In genomic region chr12:92324849-92325500, GRCh38 we compare ENCODE assay signal across 9 cellular contexts.
"Had no signal": no experiment of that assay in that cellular context is flagged by ENCODE, and none has a peak within 500 bp of the region (broad histone marks: within the 10 kb centered on the region; RNA-seq: fewer than 3 reads in every experiment).

No MANE protein-coding gene starts in this region.

- DNase-seq: activated naive CD4-positive, alpha-beta T cell treated with anti-CD3 and anti-CD28 coated beads, Interleukin-2, amount 50 U/mL, for 16 hours; activated T-cell treated with anti-CD3 and anti-CD28 coated beads for 4 hours; amygdala; brain microvascular endothelial cell; effector memory CD4-positive, alpha-beta T cell; ovary; stimulated activated CD4-positive, alpha-beta T cell treated with anti-CD3 and anti-CD28 coated beads, Interleukin-4, amount 100 ng/mL, for 24 hours had no signal

- H3K4me2 ChIP-seq: neural progenitor cell had no signal

- H3K9me3 ChIP-seq: gastroesophageal sphincter, ovary had no signal

- H3K9ac ChIP-seq: neural progenitor cell had no signal

- H3K4me3 ChIP-seq: gastroesophageal sphincter, neural progenitor cell, ovary had no signal

- H3K27ac ChIP-seq: brain microvascular endothelial cell, gastroesophageal sphincter, neural progenitor cell, ovary had no signal

- H3K27me3 ChIP-seq: brain microvascular endothelial cell, gastroesophageal sphincter, neural progenitor cell, ovary had no signal

- H3K27ac Mint-ChIP-seq: neural progenitor cell had no signal

- ATAC-seq: gastroesophageal sphincter had no signal

- H3K4me1 ChIP-seq: gastroesophageal sphincter, neural progenitor cell had no signal

- H2AFZ ChIP-seq: neural progenitor cell had no signal

- H3K36me3 ChIP-seq: brain microvascular endothelial cell, gastroesophageal sphincter, neural progenitor cell, ovary had no signal

- H3K4me3 Mint-ChIP-seq: neural progenitor cell had no signal
